24 cellular contexts compared by ENCODE assay signal in genomic region chr6:169146536-169146935, GRCh38.
"Had no signal": no experiment of that assay in that cellular context is flagged by ENCODE, and none has a peak within 500 bp of the region (broad histone marks: within the 10 kb centered on the region; RNA-seq: fewer than 3 reads in every experiment).

No MANE protein-coding gene starts in this region.

- H3K27ac Mint-ChIP-seq: activated naive CD4-positive, alpha-beta T cell treated with anti-CD3 and anti-CD28 coated beads, Interleukin-2, amount 50 U/mL, for 72 hours; mesothelial cell of epicardium; nephron progenitor cell; progenitor cell of endocrine pancreas; stimulated activated naive CD8-positive, alpha-beta T cell treated with anti-CD3 and anti-CD28 coated beads, Interleukin-15, amount 100 ng/mL, for 72 hours had no signal

- H3K9me3 ChIP-seq: adrenal gland, lower lobe of right lung had no signal

- H3K4me1 ChIP-seq: adrenal gland, lower lobe of right lung, upper lobe of left lung had no signal

- H3K36me3 Mint-ChIP-seq: activated naive CD4-positive, alpha-beta T cell treated with anti-CD3 and anti-CD28 coated beads, Interleukin-2, amount 50 U/mL, for 72 hours had no signal

- DNase-seq: activated CD4-positive, CD25-positive, alpha-beta regulatory T cell treated with anti-CD3 and anti-CD28 coated beads, Interleukin-2, amount 50 U/mL, for 72 hours; activated CD8-positive, alpha-beta memory T cell treated with anti-CD3 and anti-CD28 coated beads for 24 hours; activated CD8-positive, alpha-beta memory T cell treated with anti-CD3 and anti-CD28 coated beads, Interleukin-2, amount 50 U/mL, for 48 hours; activated effector memory CD4-positive, alpha-beta T cell treated with anti-CD3 and anti-CD28 coated beads, Interleukin-2, amount 50 U/mL, for 16 hours; activated T-cell treated with anti-CD3 and anti-CD28 coated beads, Interleukin-2, amount 50 U/mL, for 48 hours; adrenal gland; caudate nucleus; dorsolateral prefrontal cortex; islet precursor cell; left colon; lower lobe of right lung; nephron progenitor cell; occipital lobe; small intestine; stimulated activated CD4-positive, alpha-beta T cell treated with anti-CD3 and anti-CD28 coated beads, Interleukin-15, amount 100 ng/mL, for 24 hours; stimulated activated CD4-positive, alpha-beta T cell treated with anti-CD3 and anti-CD28 coated beads, Interleukin-2, amount 100 ng/mL, for 48 hours; stimulated activated naive CD8-positive, alpha-beta T cell treated with anti-CD3 and anti-CD28 coated beads, Interleukin-15, amount 100 ng/mL, for 72 hours; T-helper 2 cell; upper lobe of left lung had no signal

- H3K4me1 Mint-ChIP-seq: nephron progenitor cell; stimulated activated naive CD8-positive, alpha-beta T cell treated with anti-CD3 and anti-CD28 coated beads, Interleukin-15, amount 100 ng/mL, for 72 hours had no signal

- H3K27me3 ChIP-seq: adrenal gland, dorsolateral prefrontal cortex, right atrium auricular region, upper lobe of left lung had no signal

- H3K36me3 ChIP-seq: adrenal gland, lower lobe of right lung, right atrium auricular region, upper lobe of left lung had no signal

- H3K27ac ChIP-seq: adrenal gland, lower lobe of right lung, right atrium auricular region, upper lobe of left lung, VCaP had no signal

- H3K4me3 ChIP-seq: adrenal gland, dorsolateral prefrontal cortex, lower lobe of right lung, right atrium auricular region, upper lobe of left lung had no signal

- H3K4me3 Mint-ChIP-seq: mesothelial cell of epicardium; nephron progenitor cell; stimulated activated naive CD8-positive, alpha-beta T cell treated with anti-CD3 and anti-CD28 coated beads, Interleukin-15, amount 100 ng/mL, for 72 hours had no signal
